10 cellular contexts compared by ENCODE assay signal in genomic region chr2:66445076-66445724, GRCh38. TPM values are rescaled to one million over a fixed set of nuclear protein-coding genes. Genes with fewer than 3 reads are reported as not detected.
DNase-seq lines count a peak whose midpoint lies in the region.
"Had no signal": no experiment of that assay in that cellular context is flagged by ENCODE, and none has a peak within 500 bp of the region (broad histone marks: within the 10 kb centered on the region; RNA-seq: fewer than 3 reads in every experiment).

No MANE protein-coding gene starts in this region.

- H3K9me3 ChIP-seq in GM23248 (ENCODE audit: low read depth) = no peaks in the 10 kb centered on the region
- no peaks in the 10 kb centered on the region for H3K9me3 ChIP-seq in duodenal mucosa (ENCODE audit: control insufficient read depth in 1 of 2, low read length in 2 of 2)

- H3K9ac ChIP-seq in GM23248 = peak overlapping the region; percentile 95
- peak overlapping the region; percentile 12 to 25 for H3K9ac ChIP-seq in duodenal mucosa (ENCODE audit: low read depth in 1 of 2, low read length in 2 of 2)

- peaks cover 51% of the 10 kb centered on the region for H3K4me1 ChIP-seq in GM23248 (ENCODE audit: insufficient read depth)
- no peaks in the 10 kb centered on the region for H3K4me1 ChIP-seq in duodenal mucosa (ENCODE audit: control insufficient read depth in 1 of 2, insufficient read depth in 2 of 2, low read length in 2 of 2)

- 38 to 49% methylated on average over 40 to 42 of the region's 43 CpGs for WGBS in GM23248 (ENCODE audit: low coverage in 1 of 2, low lambda C conversion rate in 2 of 2, missing lambda C conversion rate in 2 of 2), 2 experiments

- no peaks in the 10 kb centered on the region for H4K20me1 ChIP-seq in GM23248 (ENCODE audit: insufficient read depth)

- peak; percentile 64 for DNase-seq in GM23248
- DNase-seq in islet precursor cell = peak; percentile 72
- DNase-seq in skeletal muscle cell (ENCODE audit: low read depth) = no peak
- DNase-seq in NCI-H1436 (lab: John Stamatoyannopoulos, UW) = no peak
- DNase-seq in NCI-H2227 (lab: John Stamatoyannopoulos, UW; ENCODE audit: unreplicated experiment) = no peak
- DNase-seq in nucleus accumbens (lab: John Stamatoyannopoulos, UW) = no peak
- DNase-seq in H4 (ENCODE audit: low spot score) = no peak
- DNase-seq: activated CD8-positive, alpha-beta memory T cell treated with anti-CD3 and anti-CD28 coated beads, Interleukin-2, amount 10 ng/mL, durations not matched to agents 7 days and 5 days; NCI-H1436 treated with DMSO at 0.1 percent for 48 hours had no signal

- H3F3A ChIP-seq in GM23248 (ENCODE audit: insufficient read depth) = peaks cover 11% of the 10 kb centered on the region; the same call in 1 of the 2 replicates

- H3K4me3 ChIP-seq in GM23248 = peak overlapping the region; percentile 71
- peak overlapping the region; percentile 27 to 28 for H3K4me3 ChIP-seq in duodenal mucosa (ENCODE audit: low read depth in 1 of 2, low read length in 2 of 2)
- peak overlapping the region; percentile 23 for H3K4me3 ChIP-seq in skeletal muscle cell (ENCODE audit: low read depth, low read length)

- no peaks in the 10 kb centered on the region for H3K9me2 ChIP-seq in GM23248 (ENCODE audit: insufficient read depth)

- H2AFZ ChIP-seq in GM23248 = 0 out of 2 replicates have a peak overlapping the region, but pooled peaks have one; percentile 75

- H3K4me2 ChIP-seq in GM23248 (ENCODE audit: unreplicated experiment) = peak overlapping the region; percentile 96

- H3K79me2 ChIP-seq in GM23248 (ENCODE audit: insufficient read depth) = peaks cover 100% of the 10 kb centered on the region

- H3K27me3 ChIP-seq in GM23248 (replicated peaks; ENCODE audit: insufficient read depth) (no peaks in the 10 kb centered on the region), duodenal mucosa (ENCODE audit: control insufficient read depth in 1 of 2, insufficient read depth in 2 of 2, low read length in 2 of 2) (peaks cover 17 to 44% of the 10 kb centered on the region in 2 donors)

- H3K36me3 ChIP-seq in GM23248 (ENCODE audit: low read depth) (peaks cover 13% of the 10 kb centered on the region), duodenal mucosa (ENCODE audit: control insufficient read depth in 1 of 2, insufficient read depth in 2 of 2, low read length in 2 of 2) (no peaks in the 10 kb centered on the region)

- in situ Hi-C loops in GM23248 (cut with MboI) = loop anchor here (25.0 kb wide), 2 partner anchors 792 to 1192 kb away; no protein-coding TSS in a partner anchor

- H3K27ac ChIP-seq in GM23248 (peak overlapping the region; percentile 83), duodenal mucosa (ENCODE audit: low read depth, low read length) (peak overlapping the region; percentile 55)

RNA-seq across cellular contexts. Expression of gene MEIS1, which starts 10.3 kb away (rescaled TPM):
- total RNA-seq in GM23248 (2014; rRNA removed; shearing (Covaris generic)) = 19.1 and 21.4 TPM in 2 replicates
- polyA plus RNA-seq in GM23248 (2016; fragmentation: Nextera tagmentation; extraction: Ambion mirVana) = 44.3 and 44.4 TPM in 2 replicates
- 3.4 and 3.6 TPM in 2 replicates for total RNA-seq in H4 (2014; rRNA removed; shearing (Covaris generic))
- total RNA-seq: activated CD8-positive, alpha-beta memory T cell treated with anti-CD3 and anti-CD28 coated beads, Interleukin-2, amount 10 ng/mL, durations not matched to agents 7 days and 5 days had no signal

Comparison
In these comparisons a context has a peak if more than half of its experiments do, and no peak if none do; other contexts are left out.
1. DNase-seq: peak in GM23248 (single experiment) and islet precursor cell (single experiment); none in skeletal muscle cell (single experiment), NCI-H1436 (single experiment), NCI-H2227 (single experiment), nucleus accumbens (0 of 56) and H4 (single experiment).
2. Peak in every context shown above with its lines, with median percentiles within 50 percentile points of each other: H3K4me3 ChIP-seq.